ENCODE assay signal across 18 cellular contexts in genomic region chr10:63480237-63480636, GRCh38.
"Had no signal": no experiment of that assay in that cellular context is flagged by ENCODE, and none has a peak within 500 bp of the region (broad histone marks: within the 10 kb centered on the region; RNA-seq: fewer than 3 reads in every experiment).

No MANE protein-coding gene starts in this region.

- H3K4me1 ChIP-seq: upper lobe of right lung had no signal

- H3K4me3 ChIP-seq: esophagus squamous epithelium, gastroesophageal sphincter, right atrium auricular region, smooth muscle cell, tibial artery, upper lobe of right lung, vagina had no signal

- H3K4me3 Mint-ChIP-seq: dendritic cell treated with granulocyte-macrophage colony-stimulating factor and Interleukin-4, amounts not matched to agents 40 ng/mL and 50 ng/mL, for 4 days; immature natural killer cell; natural killer cell; neural crest cell; stimulated activated effector memory CD8-positive, alpha-beta T cell treated with anti-CD3 and anti-CD28 coated beads, Interleukin-12 subunit alpha, Interleukin-12 subunit beta, amount 100 ng/mL, for 72 hours; stimulated activated naive CD8-positive, alpha-beta T cell treated with anti-CD3 and anti-CD28 coated beads, Interleukin-15, Interleukin-2, amounts not matched to agents 100 ng/mL and 50 ng/mL, for 24 hours had no signal

- H3K27ac Mint-ChIP-seq: dendritic cell treated with granulocyte-macrophage colony-stimulating factor and Interleukin-4, amounts not matched to agents 40 ng/mL and 50 ng/mL, for 4 days; immature natural killer cell; natural killer cell; stimulated activated effector memory CD8-positive, alpha-beta T cell treated with anti-CD3 and anti-CD28 coated beads, Interleukin-12 subunit alpha, Interleukin-12 subunit beta, amount 100 ng/mL, for 72 hours; stimulated activated naive CD8-positive, alpha-beta T cell treated with anti-CD3 and anti-CD28 coated beads, Interleukin-15, Interleukin-2, amounts not matched to agents 100 ng/mL and 50 ng/mL, for 24 hours had no signal

- FAIRE-seq: keratinocyte had no signal

- H3K27ac ChIP-seq: esophagus squamous epithelium, gastroesophageal sphincter, right atrium auricular region, tibial artery, upper lobe of right lung, vagina had no signal

- DNase-seq: esophagus squamous epithelium; foreskin fibroblast; glutamatergic neuron; immature natural killer cell; natural killer cell; stimulated activated CD4-positive, alpha-beta T cell treated with anti-CD3 and anti-CD28 coated beads, Interleukin-4, amount 100 ng/mL, for 1 hour; stimulated activated CD8-positive, alpha-beta memory T cell treated with anti-CD3 and anti-CD28 coated beads, Interleukin-4, amount 100 ng/mL, for 48 hours; tibial artery; upper lobe of right lung had no signal

- H3K36me3 Mint-ChIP-seq: natural killer cell had no signal

- ATAC-seq: gastroesophageal sphincter; natural killer cell; stimulated activated effector memory CD8-positive, alpha-beta T cell treated with anti-CD3 and anti-CD28 coated beads, Interleukin-12 subunit alpha, Interleukin-12 subunit beta, amount 100 ng/mL, for 72 hours; upper lobe of right lung had no signal

- H3K4me2 ChIP-seq: smooth muscle cell had no signal

- H3K36me3 ChIP-seq: esophagus squamous epithelium, gastroesophageal sphincter, right atrium auricular region, tibial artery, upper lobe of right lung, vagina had no signal

- H3K27me3 Mint-ChIP-seq: dendritic cell treated with granulocyte-macrophage colony-stimulating factor and Interleukin-4, amounts not matched to agents 40 ng/mL and 50 ng/mL, for 4 days; stimulated activated naive CD8-positive, alpha-beta T cell treated with anti-CD3 and anti-CD28 coated beads, Interleukin-15, Interleukin-2, amounts not matched to agents 100 ng/mL and 50 ng/mL, for 24 hours had no signal

- H3K27me3 ChIP-seq: esophagus squamous epithelium, gastroesophageal sphincter, right atrium auricular region, tibial artery, upper lobe of right lung, vagina had no signal

- H3K4me1 Mint-ChIP-seq: immature natural killer cell had no signal

- H3K9me3 Mint-ChIP-seq: dendritic cell treated with granulocyte-macrophage colony-stimulating factor and Interleukin-4, amounts not matched to agents 40 ng/mL and 50 ng/mL, for 4 days; immature natural killer cell; natural killer cell; stimulated activated effector memory CD8-positive, alpha-beta T cell treated with anti-CD3 and anti-CD28 coated beads, Interleukin-12 subunit alpha, Interleukin-12 subunit beta, amount 100 ng/mL, for 72 hours; stimulated activated naive CD8-positive, alpha-beta T cell treated with anti-CD3 and anti-CD28 coated beads, Interleukin-15, Interleukin-2, amounts not matched to agents 100 ng/mL and 50 ng/mL, for 24 hours had no signal

- H3K9me3 ChIP-seq: esophagus squamous epithelium, gastroesophageal sphincter, right atrium auricular region, tibial artery, upper lobe of right lung, vagina had no signal
